In the genomic region with DNA sequence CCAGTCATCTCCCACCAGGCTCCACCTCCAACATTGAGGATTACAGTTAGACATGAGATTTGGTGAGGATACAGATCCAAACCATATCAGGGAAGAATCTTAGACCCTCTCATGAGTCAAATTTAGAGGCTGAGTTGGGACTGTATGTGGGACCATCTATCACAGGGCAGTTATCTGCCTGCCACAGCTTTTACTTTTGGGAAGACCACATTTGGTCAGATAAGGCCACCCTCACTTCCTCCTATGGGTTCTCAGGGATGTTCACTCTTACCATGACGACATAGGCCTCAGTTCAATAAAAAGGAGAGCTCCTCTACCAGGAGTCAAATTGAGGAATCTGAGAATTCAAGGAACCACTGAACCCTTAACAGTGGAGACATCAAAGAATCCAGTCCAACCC, we compare ENCODE assay signal across 35 cellular contexts. TPM values are rescaled to one million over a fixed set of nuclear protein-coding genes. Genes with fewer than 3 reads are reported as not detected.
"Had no signal": no experiment of that assay in that cellular context is flagged by ENCODE, and none has a peak within 500 bp of the region (broad histone marks: within the 10 kb centered on the region; RNA-seq: fewer than 3 reads in every experiment).

No MANE protein-coding gene starts in this region.

- ATAC-seq: foreskin keratinocyte; heart right ventricle; left ventricle myocardium superior; lower lobe of right lung; naive thymus-derived CD8-positive, alpha-beta T cell; sciatic nerve had no signal

- DNase-seq: colonic mucosa; effector CD8-positive, alpha-beta T cell; endodermal cell; foreskin keratinocyte; glutamatergic neuron; heart right ventricle; hypothalamus; immature natural killer cell; left ventricle myocardium superior; lower lobe of right lung; naive thymus-derived CD8-positive, alpha-beta T cell; nephron progenitor cell; nucleus accumbens; stimulated activated CD4-positive, alpha-beta T cell treated with anti-CD3 and anti-CD28 coated beads, Interleukin-12 subunit alpha, Interleukin-12 subunit beta, amount 100 ng/mL, for 4 hours; stimulated activated CD4-positive, alpha-beta T cell treated with anti-CD3 and anti-CD28 coated beads, Interleukin-1b, Interleukin-23, amount 100 ng/mL, for 48 hours; stimulated activated CD4-positive, alpha-beta T cell treated with anti-CD3 and anti-CD28 coated beads, Interleukin-4, amount 100 ng/mL, for 1 hour; stimulated activated CD8-positive, alpha-beta memory T cell treated with anti-CD3 and anti-CD28 coated beads, Interleukin-4, amount 100 ng/mL, for 48 hours; stimulated activated naive CD4-positive, alpha-beta T cell treated with Interleukin-2 at 50 U/mL for 16 hours; stomach; thyroid gland; trophoblast cell had no signal

- H3K27ac ChIP-seq: colonic mucosa, epithelial cell of prostate, esophagus muscularis mucosa, foreskin keratinocyte, heart right ventricle, lower lobe of right lung, prostate gland, right atrium auricular region, stomach, thyroid gland had no signal

- H3K9me3 ChIP-seq: colonic mucosa, esophagus muscularis mucosa, heart right ventricle, lower lobe of right lung, prostate gland, right atrium auricular region, stomach, thyroid gland had no signal

- H3K36me3 ChIP-seq: colonic mucosa, esophagus muscularis mucosa, heart right ventricle, lower lobe of right lung, prostate gland, right atrium auricular region, stomach, thyroid gland had no signal

- FAIRE-seq: keratinocyte had no signal

- H3K4me3 ChIP-seq: colonic mucosa, esophagus muscularis mucosa, heart right ventricle, lower lobe of right lung, prostate gland, right atrium auricular region, smooth muscle cell, stomach, thyroid gland had no signal

- H3K27me3 ChIP-seq: colonic mucosa, esophagus muscularis mucosa, foreskin keratinocyte, right atrium auricular region, stomach, thyroid gland had no signal

- H3K4me1 ChIP-seq: colonic mucosa, esophagus muscularis mucosa, foreskin keratinocyte, heart right ventricle, lower lobe of right lung, prostate gland, right atrium auricular region, stomach, thyroid gland had no signal

- H3K4me2 ChIP-seq: smooth muscle cell had no signal

RNA-seq across cellular contexts. Expression of gene MAGEB2, which starts 2.1 kb away (rescaled TPM):
- total RNA-seq: colonic mucosa; endodermal cell; esophagus muscularis mucosa; fibroblast of lung; foreskin keratinocyte; heart right ventricle; left ventricle myocardium superior; lower lobe of right lung; mesenteric fat pad; myocyte; naive thymus-derived CD8-positive, alpha-beta T cell; osteocyte; right atrium auricular region; sciatic nerve; smooth muscle cell; stomach; subcutaneous adipose tissue; temporal lobe; urinary bladder had no signal
- polyA plus RNA-seq: fibroblast of lung; foreskin keratinocyte; heart right ventricle; immature natural killer cell; keratinocyte; naive thymus-derived CD8-positive, alpha-beta T cell; smooth muscle cell; stomach; urinary bladder had no signal

RNA-seq across cellular contexts. Expression of gene MAGEB3, which starts 13.0 kb away (rescaled TPM):
- total RNA-seq: colonic mucosa; endodermal cell; esophagus muscularis mucosa; fibroblast of lung; foreskin keratinocyte; heart right ventricle; left ventricle myocardium superior; lower lobe of right lung; mesenteric fat pad; myocyte; naive thymus-derived CD8-positive, alpha-beta T cell; osteocyte; right atrium auricular region; sciatic nerve; smooth muscle cell; stomach; subcutaneous adipose tissue; temporal lobe; thyroid gland; urinary bladder had no signal
- polyA plus RNA-seq: fibroblast of lung; foreskin keratinocyte; heart right ventricle; immature natural killer cell; keratinocyte; naive thymus-derived CD8-positive, alpha-beta T cell; smooth muscle cell; stomach; urinary bladder had no signal

RNA-seq across cellular contexts. Expression of gene MAGEB4, which starts 24.3 kb away (rescaled TPM):
- total RNA-seq: colonic mucosa; endodermal cell; esophagus muscularis mucosa; fibroblast of lung; foreskin keratinocyte; heart right ventricle; left ventricle myocardium superior; lower lobe of right lung; mesenteric fat pad; myocyte; naive thymus-derived CD8-positive, alpha-beta T cell; osteocyte; right atrium auricular region; sciatic nerve; stomach; subcutaneous adipose tissue; temporal lobe; thyroid gland; urinary bladder had no signal
- polyA plus RNA-seq: fibroblast of lung; foreskin keratinocyte; heart right ventricle; immature natural killer cell; keratinocyte; naive thymus-derived CD8-positive, alpha-beta T cell; smooth muscle cell; stomach; urinary bladder had no signal

RNA-seq across cellular contexts. Expression of gene MAGEB1, which starts 29.5 kb away (rescaled TPM):
- total RNA-seq: colonic mucosa; esophagus muscularis mucosa; fibroblast of lung; foreskin keratinocyte; heart right ventricle; left ventricle myocardium superior; lower lobe of right lung; mesenteric fat pad; myocyte; naive thymus-derived CD8-positive, alpha-beta T cell; osteocyte; right atrium auricular region; sciatic nerve; smooth muscle cell; stomach; subcutaneous adipose tissue; temporal lobe; thyroid gland; urinary bladder had no signal
- polyA plus RNA-seq: fibroblast of lung; foreskin keratinocyte; heart right ventricle; immature natural killer cell; keratinocyte; naive thymus-derived CD8-positive, alpha-beta T cell; smooth muscle cell; stomach; urinary bladder had no signal
